17 cellular contexts compared by ENCODE assay signal in genomic region chr3:78858910-78859309, GRCh38.
DNase-seq lines count a peak whose midpoint lies in the region; ATAC-seq, FAIRE-seq and TF ChIP-seq lines count a peak whose summit lies in the region.
"Had no signal": no experiment of that assay in that cellular context is flagged by ENCODE, and none has a peak within 500 bp of the region (broad histone marks: within the 10 kb centered on the region; RNA-seq: fewer than 3 reads in every experiment).

No MANE protein-coding gene starts in this region.

- CTCF ChIA-PET in Panc1 (lab: Charles Lee): no interaction called here

- intact Hi-C loops in Panc1 (cut with micrococcal nuclease; ENCODE audit: unreplicated experiment): loop anchor here (10.0 kb wide), 1 partner anchor 156 kb away; no protein-coding TSS in a partner anchor

- H3K9me3 ChIP-seq in Panc1 (ENCODE audit: control insufficient read depth, insufficient read depth, low read depth, low read length): no peaks in the 10 kb centered on the region
- H3K9me3 ChIP-seq: Peyer's patch, SJSA1 had no signal

- ATAC-seq in Panc1: no peak
- ATAC-seq: GM23338 had no signal

- peaks cover 11% of the 10 kb centered on the region for H3K4me1 ChIP-seq in Panc1 (ENCODE audit: control insufficient read depth, insufficient read depth, low read length)
- H3K4me1 ChIP-seq: Peyer's patch had no signal

- DNase-seq in ELR (ENCODE audit: low read depth) (peak; percentile 36), Panc1 (ENCODE audit: low read depth, low spot score) (no peak), iris pigment epithelial cell (ENCODE audit: low read depth) (peak; percentile 21), urothelium cell line (ENCODE audit: low spot score) (peak; percentile 5), DMS153 treated with DMSO at 0.1 percent for 48 hours (lab: John Stamatoyannopoulos, UW; ENCODE audit: unreplicated experiment) (no peak), NCI-H226 (no peak)
- no peak for DNase-seq in stimulated activated CD4-positive, alpha-beta T cell treated with anti-CD3 and anti-CD28 coated beads, Interleukin-4, amount 100 ng/mL, for 24 hours
- DNase-seq: NCI-H1105, NCI-H2081, NCI-H2171 treated with DMSO at 0.1 percent for 48 hours, NCI-H446 treated with DMSO at 0.1 percent for 48 hours, Peyer's patch, SW 1271 had no signal

- no TSS peak for BruUV-seq in Panc1 (replicated peaks; lab: Mats Ljungman, UMichigan)

- no peaks in the 10 kb centered on the region for H3K27me3 ChIP-seq in Panc1 (ENCODE audit: control insufficient read depth, insufficient read depth, low read length)
- H3K27me3 ChIP-seq: Peyer's patch, SJSA1 had no signal

- no peak for FAIRE-seq in urothelium cell line (lab: Jason Lieb, UNC)
- FAIRE-seq: GM12891, GM18507 had no signal

- no peaks in the 10 kb centered on the region for H3K36me3 ChIP-seq in Panc1 (ENCODE audit: control insufficient read depth, insufficient read depth, low read length)
- H3K36me3 ChIP-seq: Peyer's patch, SJSA1 had no signal

- in situ Hi-C loops in Panc1 (cut with HindIII; ENCODE audit: low pct_unique_long_range_greater_than_20kb, low sequenced_read_pairs): no loop called here

- TF ChIP-seq CTCF in Panc1 (IDR thresholded peaks at IDR 0.05): no peak

- H3K4me3 ChIP-seq in Panc1 (ENCODE audit: low read depth in 2 of 2, low read length in 2 of 2): no peak overlapping the region
- H3K4me3 ChIP-seq: GM23338, Peyer's patch, SJSA1 had no signal

- peak overlapping the region; percentile 7; the same call in 1 of the 2 replicates for H3K27ac ChIP-seq in Panc1 (ENCODE audit: low read length)
- H3K27ac ChIP-seq: Peyer's patch, SJSA1 had no signal

- POLR2A ChIA-PET in Panc1 (lab: Charles Lee): no interaction called here

Comparison
In these comparisons a context has a peak if more than half of its experiments do, and no peak if none do; other contexts are left out.
1. DNase-seq: peak in ELR (single experiment), iris pigment epithelial cell (single experiment) and urothelium cell line (single experiment); none in Panc1 (single experiment), stimulated activated CD4-positive, alpha-beta T cell treated with anti-CD3 and anti-CD28 coated beads, Interleukin-4, amount 100 ng/mL, for 24 hours (single experiment), DMS153 treated with DMSO at 0.1 percent for 48 hours (single experiment) and NCI-H226 (single experiment).